In the genomic region with DNA sequence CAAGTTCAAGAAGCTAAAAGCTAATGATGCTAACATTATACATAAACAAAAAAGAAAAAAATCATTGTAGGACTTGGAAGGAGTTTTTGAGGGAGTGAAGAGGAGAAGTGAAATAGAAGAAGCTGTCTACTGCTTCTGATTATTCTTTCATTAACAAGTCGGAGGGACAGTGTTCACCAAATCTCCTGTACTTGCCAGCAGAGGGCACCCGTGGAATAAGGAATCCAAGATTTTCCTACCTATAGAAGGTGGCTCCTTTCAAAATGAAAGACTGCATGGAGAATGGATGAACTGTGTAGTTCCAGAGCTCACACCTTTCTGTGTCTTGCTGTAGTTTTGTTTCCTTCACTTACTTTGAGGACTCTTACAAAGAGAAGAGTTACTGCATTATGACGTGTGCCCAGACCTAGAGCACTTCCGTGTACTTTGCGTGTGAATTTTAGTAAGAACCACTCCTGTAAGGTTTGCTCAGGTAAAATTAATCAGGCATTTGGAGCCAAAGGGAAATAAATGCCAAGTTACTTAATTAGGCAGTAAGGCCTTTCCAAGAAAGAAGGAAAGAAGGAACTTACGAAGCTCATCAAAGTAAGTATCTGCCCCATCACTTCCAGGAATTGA, we compare ENCODE assay signal across 8 cellular contexts.
DNase-seq lines count a peak whose midpoint lies in the region; ATAC-seq, FAIRE-seq and TF ChIP-seq lines count a peak whose summit lies in the region.

No MANE protein-coding gene starts in this region.

- H3K4me3 ChIP-seq in WERI-Rb-1 (ENCODE audit: low read depth, low read length) (no peak overlapping the region), gastroesophageal sphincter (no peak overlapping the region), pancreas (no peak overlapping the region)

- no peaks in the 10 kb centered on the region for H3K27me3 Mint-ChIP-seq in activated CD4-positive, alpha-beta T cell treated with anti-CD3 and anti-CD28 coated beads for 36 hours

- TF ChIP-seq EP300 in gastroesophageal sphincter (IDR thresholded peaks at IDR 0.05) = no peak

- H3K36me3 ChIP-seq in WERI-Rb-1 = no peaks in the 10 kb centered on the region
- no peaks in the 10 kb centered on the region for H3K36me3 ChIP-seq in gastroesophageal sphincter
- H3K36me3 ChIP-seq in pancreas = no peaks in the 10 kb centered on the region

- intact Hi-C loops in activated CD4-positive, alpha-beta T cell treated with anti-CD3 and anti-CD28 coated beads for 36 hours (cut with DNase I, micrococcal nuclease) = loop anchor here (1.0 to 10.0 kb wide), 4 partner anchors 513 to 793 kb away; no protein-coding TSS in a partner anchor
- intact Hi-C loops in pancreas (cut with DNase I) = loop anchor here in 1 of 3 donors (10.0 kb wide), 2 partner anchors 523 to 713 kb away; no protein-coding TSS in a partner anchor

- H3K27ac ChIP-seq in WERI-Rb-1 (no peak overlapping the region), gastroesophageal sphincter (no peak overlapping the region), pancreas (no peak overlapping the region)

- TF ChIP-seq CTCF in WERI-Rb-1 (IDR thresholded peaks at IDR 0.05; ENCODE audit: low read depth, low read length) (peak; percentile 64), gastroesophageal sphincter (IDR thresholded peaks at IDR 0.05) (peak; percentile 42 to 71 (median 60)), pancreas (IDR thresholded peaks at IDR 0.05) (peak; percentile 19 to 61 (median 44))

- TF ChIP-seq POLR2A in gastroesophageal sphincter (IDR thresholded peaks at IDR 0.05) = no peak

- POLR2A ChIA-PET in activated CD4-positive, alpha-beta T cell treated with anti-CD3 and anti-CD28 coated beads for 36 hours (lab: Charles Lee) = interaction anchor here (0.6 kb wide), 1 partner anchor 198 kb away, joined by 3 read pairs; no protein-coding TSS in a partner anchor
- POLR2A ChIA-PET in HEK293T (lab: Yijun Ruan, JAX) = interaction anchor here (1.0 kb wide), 1 partner anchor 145 kb away, joined by 3 read pairs; the partner anchor contains the start of gene SEMA3D

- CTCF ChIA-PET in activated CD4-positive, alpha-beta T cell treated with anti-CD3 and anti-CD28 coated beads for 36 hours (lab: Charles Lee) = interaction anchor here (0.5 to 1.7 kb wide), 2 partner anchors 114 to 507 kb away, joined by 3 to 5 read pairs; no protein-coding TSS in a partner anchor
- CTCF ChIA-PET in HEK293T (lab: Yijun Ruan, JAX) = interaction anchor here (0.6 to 2.3 kb wide), 14 partner anchors 9 to 788 kb away, joined by 3 to 13 read pairs (median 4); partner anchors contain the start of gene SEMA3D

- no peak for ATAC-seq in activated CD4-positive, alpha-beta T cell treated with anti-CD3 and anti-CD28 coated beads for 36 hours
- ATAC-seq in gastroesophageal sphincter (no peak), pancreas (peak; percentile 80 to 93 (median 90)), GM19452 (IDR thresholded peaks at IDR 0.05; ENCODE audit: unreplicated experiment) (no peak)

- no peak overlapping the region for H3K27ac Mint-ChIP-seq in activated CD4-positive, alpha-beta T cell treated with anti-CD3 and anti-CD28 coated beads for 36 hours

- H3K4me1 ChIP-seq in gastroesophageal sphincter (no peaks in the 10 kb centered on the region), pancreas (no peaks in the 10 kb centered on the region)

- 55 to 59% methylated on average over 6 of the region's 6 CpGs for WGBS in gastroesophageal sphincter (ENCODE audit: low coverage in 1 of 2), 2 donors
- 36 to 49% methylated on average over 6 of the region's 6 CpGs for WGBS in pancreas, 2 donors

- H3K9me3 Mint-ChIP-seq in activated CD4-positive, alpha-beta T cell treated with anti-CD3 and anti-CD28 coated beads for 36 hours (ENCODE audit: low read depth) = no peaks in the 10 kb centered on the region

- H3K9me3 ChIP-seq in WERI-Rb-1 (ENCODE audit: severe bottlenecking) = no peaks in the 10 kb centered on the region
- no peaks in the 10 kb centered on the region for H3K9me3 ChIP-seq in gastroesophageal sphincter
- no peaks in the 10 kb centered on the region for H3K9me3 ChIP-seq in pancreas

- no peak overlapping the region for H3K4me3 Mint-ChIP-seq in activated CD4-positive, alpha-beta T cell treated with anti-CD3 and anti-CD28 coated beads for 36 hours

- peak; percentile 37 for FAIRE-seq in pancreas (lab: Jason Lieb, UNC)

- DNase-seq in activated CD4-positive, alpha-beta T cell treated with anti-CD3 and anti-CD28 coated beads for 36 hours = peak; percentile 47
- no peak for DNase-seq in activated CD4-positive, alpha-beta T cell treated with anti-CD3 and anti-CD28 coated beads, Interleukin-2, amount 50 U/mL, for 4 hours
- peak; percentile 54 for DNase-seq in HEK293T (ENCODE audit: extremely low spot score)
- DNase-seq in NCI-H1694 treated with DMSO at 0.1 percent for 48 hours (lab: John Stamatoyannopoulos, UW) = peak; percentile 61
- peak; percentile 77 for DNase-seq in WERI-Rb-1
- peak; percentile 38 to 74 (median 48) for DNase-seq in pancreas

- no peaks in the 10 kb centered on the region for H3K36me3 Mint-ChIP-seq in activated CD4-positive, alpha-beta T cell treated with anti-CD3 and anti-CD28 coated beads for 36 hours (ENCODE audit: low read depth)

- H3K4me1 Mint-ChIP-seq in activated CD4-positive, alpha-beta T cell treated with anti-CD3 and anti-CD28 coated beads for 36 hours = no peaks in the 10 kb centered on the region

- H3K27me3 ChIP-seq in WERI-Rb-1 (ENCODE audit: insufficient read depth, low read depth, severe bottlenecking) (no peaks in the 10 kb centered on the region), gastroesophageal sphincter (peaks cover 6% of the 10 kb centered on the region), pancreas (peaks cover 0 to 5% (median 0%) of the 10 kb centered on the region in 4 donors)

TF ChIP-seq in HEK293T, 16 proteins besides CTCF, POLR2A, EP300 and RAD21:
- TF ChIP-seq L3MBTL2 (conservative IDR thresholded peaks at IDR 0.05) = no peak
- TF ChIP-seq ZNF384 (IDR thresholded peaks at IDR 0.05) = no peak
- no peak for TF ChIP-seq NFRKB (IDR thresholded peaks at IDR 0.05)
- no peak for TF ChIP-seq ELF4 (IDR thresholded peaks at IDR 0.05)
- no peak for TF ChIP-seq BHLHE40 (IDR thresholded peaks at IDR 0.05; ENCODE audit: borderline replicate concordance)
- TF ChIP-seq FOXM1 (IDR thresholded peaks at IDR 0.05; ENCODE audit: borderline replicate concordance) = no peak
- no peak for TF ChIP-seq FOXA1 (IDR thresholded peaks at IDR 0.05)
- TF ChIP-seq, protein P1, sequence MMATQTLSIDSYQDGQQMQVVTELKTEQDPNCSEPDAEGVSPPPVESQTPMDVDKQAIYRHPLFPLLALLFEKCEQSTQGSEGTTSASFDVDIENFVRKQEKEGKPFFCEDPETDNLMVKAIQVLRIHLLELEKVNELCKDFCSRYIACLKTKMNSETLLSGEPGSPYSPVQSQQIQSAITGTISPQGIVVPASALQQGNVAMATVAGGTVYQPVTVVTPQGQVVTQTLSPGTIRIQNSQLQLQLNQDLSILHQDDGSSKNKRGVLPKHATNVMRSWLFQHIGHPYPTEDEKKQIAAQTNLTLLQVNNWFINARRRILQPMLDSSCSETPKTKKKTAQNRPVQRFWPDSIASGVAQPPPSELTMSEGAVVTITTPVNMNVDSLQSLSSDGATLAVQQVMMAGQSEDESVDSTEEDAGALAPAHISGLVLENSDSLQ (IDR thresholded peaks at IDR 0.05) = no peak
- TF ChIP-seq HDGF (IDR thresholded peaks at IDR 0.05; ENCODE audit: borderline replicate concordance) = no peak
- TF ChIP-seq TARDBP (IDR thresholded peaks at IDR 0.05) = no peak
- TF ChIP-seq LEF1 (IDR thresholded peaks at IDR 0.05; ENCODE audit: borderline replicate concordance) = no peak

Comparison
In these comparisons a context has a peak if more than half of its experiments do, and no peak if none do; other contexts are left out.
1. DNase-seq: peak in activated CD4-positive, alpha-beta T cell treated with anti-CD3 and anti-CD28 coated beads for 36 hours (single experiment), HEK293T (single experiment), NCI-H1694 treated with DMSO at 0.1 percent for 48 hours (single experiment), WERI-Rb-1 (single experiment) and pancreas (6 of 6); none in activated CD4-positive, alpha-beta T cell treated with anti-CD3 and anti-CD28 coated beads, Interleukin-2, amount 50 U/mL, for 4 hours (0 of 2).
2. ATAC-seq: peak in pancreas (4 of 4); none in activated CD4-positive, alpha-beta T cell treated with anti-CD3 and anti-CD28 coated beads for 36 hours (single experiment), gastroesophageal sphincter (single experiment) and GM19452 (single experiment).
3. Peak in every context shown above with its lines, with median percentiles within 50 percentile points of each other: CTCF ChIP-seq.